ENCODE assay signal across 14 cellular contexts in genomic region chr5:32018476-32019436, GRCh38.
A peak's percentile ranks its signal among the peaks of the same experiment; 100 is the strongest.
DNase-seq lines count a peak whose midpoint lies in the region; ATAC-seq, FAIRE-seq and TF ChIP-seq lines count a peak whose summit lies in the region.
"Had no signal": no experiment of that assay in that cellular context is flagged by ENCODE, and none has a peak within 500 bp of the region (broad histone marks: within the 10 kb centered on the region; RNA-seq: fewer than 3 reads in every experiment).

No MANE protein-coding gene starts in this region.

- H3K9me2 ChIP-seq in GM23248 (ENCODE audit: insufficient read depth): no peaks in the 10 kb centered on the region

- no peaks in the 10 kb centered on the region for H4K20me1 ChIP-seq in GM23248 (ENCODE audit: insufficient read depth)

- H2AFZ ChIP-seq in GM23248: no peak overlapping the region

- no peaks in the 10 kb centered on the region for H3K9me3 ChIP-seq in RWPE2 (ENCODE audit: severe bottlenecking)
- no peaks in the 10 kb centered on the region for H3K9me3 ChIP-seq in prostate gland
- no peaks in the 10 kb centered on the region for H3K9me3 ChIP-seq in GM23248 (ENCODE audit: low read depth)
- H3K9me3 ChIP-seq: adrenal gland had no signal

- H3K27me3 ChIP-seq in RWPE2 (ENCODE audit: insufficient read depth, poor library complexity, severe bottlenecking) (no peaks in the 10 kb centered on the region), foreskin keratinocyte (no peaks in the 10 kb centered on the region), prostate gland (replicated peaks; ENCODE audit: insufficient read depth) (no peaks in the 10 kb centered on the region), GM23248 (replicated peaks; ENCODE audit: insufficient read depth) (peaks cover 9% of the 10 kb centered on the region; the same call in 1 of the 2 replicates)
- H3K27me3 ChIP-seq: adrenal gland had no signal

- no peak overlapping the region for H3K4me2 ChIP-seq in GM23248 (ENCODE audit: unreplicated experiment)
- H3K4me2 ChIP-seq: smooth muscle cell had no signal

- H3K27ac ChIP-seq in RWPE2 (ENCODE audit: poor library complexity, severe bottlenecking) (no peak overlapping the region), foreskin keratinocyte (no peak overlapping the region), prostate gland (peak overlapping the region; percentile 25 to 29), GM23248 (no peak overlapping the region)

- H3K4me1 ChIP-seq in RWPE2 (ENCODE audit: insufficient read depth, poor library complexity, severe bottlenecking) (peaks cover 5% of the 10 kb centered on the region), foreskin keratinocyte (peaks cover 9% of the 10 kb centered on the region), prostate gland (replicated peaks) (no peaks in the 10 kb centered on the region), GM23248 (ENCODE audit: insufficient read depth) (no peaks in the 10 kb centered on the region)

- in situ Hi-C loops in GM23248 (cut with MboI): no loop called here

- TF ChIP-seq POLR2A in prostate gland (IDR thresholded peaks at IDR 0.05): no peak

- 0 out of 3 replicates have a peak, but pooled peaks have one; percentile 19 for ATAC-seq in RWPE2 (ENCODE audit: low read depth)
- ATAC-seq in foreskin keratinocyte: peak; percentile 46
- ATAC-seq in activated CD4-positive, CD25-positive, alpha-beta regulatory T cell treated with anti-CD3 and anti-CD28 coated beads, Interleukin-2, amount 50 U/mL, for 24 hours: no peak

- peak; percentile 78 for FAIRE-seq in GM18507 (lab: Jason Lieb, UNC)
- FAIRE-seq: G401.6 had no signal

- intact Hi-C loops in prostate gland (cut with DNase I): no loop called here

- WGBS in prostate gland: 36% methylated on average over 14 of the region's 14 CpGs
- WGBS in GM23248 (ENCODE audit: low coverage in 1 of 2, low lambda C conversion rate in 2 of 2, missing lambda C conversion rate in 2 of 2), 2 experiments: 79 to 81% methylated on average over 14 of the region's 14 CpGs

- no peak overlapping the region for H3K9ac ChIP-seq in GM23248

- no peak overlapping the region for H3K4me3 ChIP-seq in RWPE2 (ENCODE audit: severe bottlenecking)
- H3K4me3 ChIP-seq in prostate gland: no peak overlapping the region
- H3K4me3 ChIP-seq in GM23248: no peak overlapping the region
- H3K4me3 ChIP-seq: adrenal gland, smooth muscle cell had no signal

- DNase-seq in GM18507 (ENCODE audit: extremely low spot score, insufficient read length, low read depth) (no peak), RWPE2 (ENCODE audit: low spot score) (no peak), foreskin keratinocyte (peak; percentile 31 to 61), prostate gland (ENCODE audit: low spot score) (peak; percentile 38), HPDE6-E6E7 (ENCODE audit: extremely low spot score) (no peak), GM23248 (no peak), NCI-H146 (lab: John Stamatoyannopoulos, UW) (no peak)
- DNase-seq: activated CD4-positive, alpha-beta memory T cell treated with anti-CD3 and anti-CD28 coated beads, Interleukin-2, amount 10 ng/mL, durations not matched to agents 7 days and 5 days; adrenal gland; NCI-H1105; T-cell had no signal

- H3K79me2 ChIP-seq in GM23248 (ENCODE audit: insufficient read depth): no peaks in the 10 kb centered on the region

- no peaks in the 10 kb centered on the region for H3F3A ChIP-seq in GM23248 (ENCODE audit: insufficient read depth)

- H3K36me3 ChIP-seq in RWPE2 (ENCODE audit: low read depth) (no peaks in the 10 kb centered on the region), prostate gland (no peaks in the 10 kb centered on the region), GM23248 (ENCODE audit: low read depth) (no peaks in the 10 kb centered on the region)
- H3K36me3 ChIP-seq: adrenal gland had no signal

- TF ChIP-seq CTCF in RWPE2 (IDR thresholded peaks at IDR 0.05; ENCODE audit: poor library complexity, severe bottlenecking): no peak
- TF ChIP-seq CTCF in foreskin keratinocyte (conservative IDR thresholded peaks at IDR 0.05): no peak
- TF ChIP-seq CTCF in prostate gland (IDR thresholded peaks at IDR 0.05): no peak

Comparison
In these comparisons a context has a peak if more than half of its experiments do, and no peak if none do; other contexts are left out.
1. DNase-seq: peak in foreskin keratinocyte (2 of 2) and prostate gland (single experiment); none in GM18507 (single experiment), RWPE2 (single experiment), HPDE6-E6E7 (single experiment), GM23248 (single experiment) and NCI-H146 (single experiment).
2. ATAC-seq: peak in RWPE2 (single experiment) and foreskin keratinocyte (single experiment); none in activated CD4-positive, CD25-positive, alpha-beta regulatory T cell treated with anti-CD3 and anti-CD28 coated beads, Interleukin-2, amount 50 U/mL, for 24 hours (0 of 2).
3. H3K27ac ChIP-seq: peak in prostate gland (2 of 2); none in RWPE2 (single experiment), foreskin keratinocyte (single experiment) and GM23248 (single experiment).